Comparison of ENCODE assay signal across 16 cellular contexts in the genomic region with DNA sequence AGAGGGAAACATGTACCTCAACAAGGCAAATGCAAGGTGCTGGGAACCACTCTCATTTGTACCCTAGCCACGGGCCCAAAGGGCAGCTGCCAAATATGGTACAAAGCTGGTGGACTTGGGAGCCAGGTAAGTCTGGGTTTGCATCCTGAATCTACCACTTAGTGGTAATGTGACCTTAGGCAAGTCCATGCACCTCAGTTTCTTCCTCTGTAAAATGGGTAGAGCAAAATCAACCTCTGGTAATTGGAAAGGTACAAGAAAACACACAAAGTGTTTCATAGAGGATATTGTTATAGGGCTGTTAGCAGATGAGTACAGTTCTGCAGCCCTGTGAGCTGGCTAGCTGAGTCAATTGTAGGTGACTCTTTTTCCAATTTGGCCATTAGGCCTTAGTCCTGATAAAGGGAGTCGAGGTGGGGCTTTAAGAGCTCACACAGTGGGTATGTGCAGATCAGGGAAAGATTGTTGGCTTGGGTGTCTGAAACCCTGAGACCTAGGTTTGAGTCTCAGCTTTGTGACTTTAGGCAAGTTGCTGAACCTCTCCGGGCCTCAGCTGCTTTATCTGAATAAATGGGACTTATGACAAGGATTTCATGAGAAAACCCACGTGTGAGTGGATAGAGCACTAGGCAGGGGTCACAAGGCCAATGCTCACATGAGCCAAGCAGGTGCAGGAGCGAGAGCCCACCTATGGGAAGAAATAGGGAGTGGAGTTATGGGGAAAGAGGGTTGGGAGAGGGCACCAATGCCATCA.
"Had no signal": no experiment of that assay in that cellular context is flagged by ENCODE, and none has a peak within 500 bp of the region (broad histone marks: within the 10 kb centered on the region; RNA-seq: fewer than 3 reads in every experiment).

No MANE protein-coding gene starts in this region.

- DNase-seq: activated T-cell treated with anti-CD3 and anti-CD28 coated beads for 4 hours; anterior cingulate cortex; brain microvascular endothelial cell; colonic mucosa; hypothalamus; islet precursor cell; left colon; lower lobe of right lung; nucleus accumbens; spleen; stimulated activated CD4-positive, alpha-beta T cell treated with anti-CD3 and anti-CD28 coated beads, Interleukin-4, amount 100 ng/mL, for 4 hours; stimulated activated naive B cell treated with anti-CD40 and anti-IgM and Interleukin-4, amounts not matched to agents 10 μg/mL and 1 μg/mL and 100 μg/mL, for 72 hours; T-helper 17 cell; thyroid gland had no signal

- H3K27me3 ChIP-seq: brain microvascular endothelial cell, colonic mucosa, spleen, thyroid gland had no signal

- H3K4me3 Mint-ChIP-seq: central memory CD8-positive, alpha-beta T cell; nephron; stimulated activated naive B cell treated with anti-CD40 and anti-IgM and Interleukin-4, amounts not matched to agents 10 μg/mL and 1 μg/mL and 100 μg/mL, for 72 hours; T-helper 17 cell had no signal

- H3K4me1 ChIP-seq: colonic mucosa, lower lobe of right lung, spleen, thyroid gland had no signal

- H3K4me3 ChIP-seq: colonic mucosa, lower lobe of right lung, spleen, thyroid gland had no signal

- H3K27me3 Mint-ChIP-seq: central memory CD8-positive, alpha-beta T cell; T-helper 17 cell had no signal

- H3K36me3 ChIP-seq: brain microvascular endothelial cell, colonic mucosa, lower lobe of right lung, spleen, thyroid gland had no signal

- H3K27ac Mint-ChIP-seq: nephron; stimulated activated naive B cell treated with anti-CD40 and anti-IgM and Interleukin-4, amounts not matched to agents 10 μg/mL and 1 μg/mL and 100 μg/mL, for 72 hours; T-helper 17 cell had no signal

- H3K9me3 ChIP-seq: colonic mucosa, lower lobe of right lung, spleen, thyroid gland had no signal

- ATAC-seq: left colon; lower lobe of right lung; stimulated activated naive B cell treated with anti-CD40 and anti-IgM and Interleukin-4, amounts not matched to agents 10 μg/mL and 1 μg/mL and 100 μg/mL, for 72 hours; T-helper 17 cell had no signal

- H3K4me1 Mint-ChIP-seq: central memory CD8-positive, alpha-beta T cell; stimulated activated naive B cell treated with anti-CD40 and anti-IgM and Interleukin-4, amounts not matched to agents 10 μg/mL and 1 μg/mL and 100 μg/mL, for 72 hours; T-helper 17 cell had no signal

- H3K27ac ChIP-seq: brain microvascular endothelial cell, colonic mucosa, lower lobe of right lung, spleen, thyroid gland had no signal

- H3K9me3 Mint-ChIP-seq: central memory CD8-positive, alpha-beta T cell; nephron; stimulated activated naive B cell treated with anti-CD40 and anti-IgM and Interleukin-4, amounts not matched to agents 10 μg/mL and 1 μg/mL and 100 μg/mL, for 72 hours had no signal

- H3K36me3 Mint-ChIP-seq: stimulated activated naive B cell treated with anti-CD40 and anti-IgM and Interleukin-4, amounts not matched to agents 10 μg/mL and 1 μg/mL and 100 μg/mL, for 72 hours had no signal
